In genomic region chr18:9831046-9831722, GRCh38 we compare ENCODE assay signal across 15 cellular contexts. TPM values are rescaled to one million over a fixed set of nuclear protein-coding genes. Genes with fewer than 3 reads are reported as not detected.
A peak's percentile ranks its signal among the peaks of the same experiment; 100 is the strongest.
DNase-seq lines count a peak whose midpoint lies in the region; ATAC-seq and TF ChIP-seq lines count a peak whose summit lies in the region.
"Had no signal": no experiment of that assay in that cellular context is flagged by ENCODE, and none has a peak within 500 bp of the region (broad histone marks: within the 10 kb centered on the region; RNA-seq: fewer than 3 reads in every experiment).

No MANE protein-coding gene starts in this region.

- H2AFZ ChIP-seq in PC-3 (ENCODE audit: low read length) (no peak overlapping the region), neural progenitor cell (replicated peaks) (no peak overlapping the region)

- H3K27me3 ChIP-seq in BE2C (no peaks in the 10 kb centered on the region), PC-3 (ENCODE audit: low read length) (no peaks in the 10 kb centered on the region), esophagus muscularis mucosa (no peaks in the 10 kb centered on the region), neural progenitor cell (no peaks in the 10 kb centered on the region)

- no peaks in the 10 kb centered on the region for H3K27me3 Mint-ChIP-seq in neural progenitor cell (ENCODE audit: insufficient read depth, low read depth)

- DNase-seq in BE2C, result no peak
- DNase-seq in PC-3, result no peak
- DNase-seq in esophagus muscularis mucosa (ENCODE audit: extremely low spot score), result peak; percentile 90
- no peak for DNase-seq in neural progenitor cell (ENCODE audit: low spot score)
- no peak for DNase-seq in EL
- no peak for DNase-seq in GOT3 (lab: John Stamatoyannopoulos, UW)
- no peak for DNase-seq in T1000 (lab: John Stamatoyannopoulos, UW)
- DNase-seq in OCI-M2 (lab: John Stamatoyannopoulos, UW; ENCODE audit: unreplicated experiment), result no peak
- DNase-seq: activated CD8-positive, alpha-beta memory T cell treated with anti-CD3 and anti-CD28 coated beads for 24 hours; hippocampal formation; NK-92 treated with Interleukin-12 subunit alpha and Interleukin-12 subunit beta, amount 100 ng/mL, for 24 hours; occipital lobe; stimulated activated CD4-positive, alpha-beta T cell treated with anti-CD3 and anti-CD28 coated beads, Interleukin-15, amount 100 ng/mL, for 24 hours had no signal

- BruUV-seq in PC-3 (replicated peaks; lab: Mats Ljungman, UMichigan), result no TSS peak

- TF ChIP-seq EP300 in esophagus muscularis mucosa (IDR thresholded peaks at IDR 0.05), result no peak

- POLR2A ChIA-PET in PC-3 (lab: Charles Lee; ENCODE audit: unreplicated experiment), result no interaction called here

- H3K9ac ChIP-seq in PC-3 (ENCODE audit: low read length) (no peak overlapping the region), neural progenitor cell (no peak overlapping the region)

- H3K4me3 ChIP-seq in BE2C (ENCODE audit: low read depth, low read length) (no peak overlapping the region), PC-3 (ENCODE audit: low read length) (no peak overlapping the region), esophagus muscularis mucosa (no peak overlapping the region), neural progenitor cell (no peak overlapping the region)

- H3K79me2 ChIP-seq in PC-3 (ENCODE audit: low read length), result no peaks in the 10 kb centered on the region
- H3K79me2 ChIP-seq in neural progenitor cell (ENCODE audit: low read depth), result no peaks in the 10 kb centered on the region

- peaks cover 2% of the 10 kb centered on the region for H3K36me3 Mint-ChIP-seq in neural progenitor cell

- 0 out of 2 replicates have a peak, but pooled peaks have one; percentile 7 for TF ChIP-seq CTCF in BE2C (IDR thresholded peaks at IDR 0.05; ENCODE audit: low read depth, low read length)
- 0 out of 2 replicates have a peak, but pooled peaks have one; percentile 31 for TF ChIP-seq CTCF in PC-3 (conservative IDR thresholded peaks at IDR 0.05; ENCODE audit: low read depth, low read length)
- peak in 1 of 3 experiments; percentile 29 for TF ChIP-seq CTCF in esophagus muscularis mucosa (IDR thresholded peaks at IDR 0.05)
- peak; percentile 7 for TF ChIP-seq CTCF in neural progenitor cell (IDR thresholded peaks at IDR 0.05)

- H3K4me2 ChIP-seq in PC-3 (ENCODE audit: low read length) (no peak overlapping the region), neural progenitor cell (no peak overlapping the region)

- no peak overlapping the region for H3K27ac ChIP-seq in PC-3 (ENCODE audit: low read length)
- peak overlapping the region; percentile 46 to 72 (median 56) for H3K27ac ChIP-seq in esophagus muscularis mucosa (replicated peaks in 1 of 4)
- no peak overlapping the region for H3K27ac ChIP-seq in neural progenitor cell

- H3K4me1 ChIP-seq in BE2C (no peaks in the 10 kb centered on the region), PC-3 (ENCODE audit: insufficient read depth, low read length) (peaks cover 31% of the 10 kb centered on the region), esophagus muscularis mucosa (peaks cover 17 to 65% (median 53%) of the 10 kb centered on the region in 4 donors), neural progenitor cell (peaks cover 11% of the 10 kb centered on the region)

- 0 out of 2 replicates have a peak, but pooled peaks cover 2% of the 10 kb centered on the region for H3K9me2 ChIP-seq in PC-3 (replicated peaks; ENCODE audit: low read length)

- H4K20me1 ChIP-seq in PC-3 (ENCODE audit: low read length), result no peaks in the 10 kb centered on the region
- H4K20me1 ChIP-seq in neural progenitor cell (ENCODE audit: low read depth), result no peaks in the 10 kb centered on the region

- WGBS in esophagus muscularis mucosa, result 73% methylated on average over 8 of the region's 13 CpGs

- intact Hi-C loops in PC-3 (cut with micrococcal nuclease), result no loop called here
- intact Hi-C loops in esophagus muscularis mucosa (cut with DNase I), result loop anchor here (10.0 kb wide), 1 partner anchor 116 kb away; no protein-coding TSS in a partner anchor

- H3K9me3 ChIP-seq in BE2C (no peaks in the 10 kb centered on the region), PC-3 (ENCODE audit: low read length) (no peaks in the 10 kb centered on the region), esophagus muscularis mucosa (no peaks in the 10 kb centered on the region), neural progenitor cell (ENCODE audit: low read depth) (no peaks in the 10 kb centered on the region)

- H3F3A ChIP-seq in PC-3 (ENCODE audit: low read length, unreplicated experiment), result peaks cover 3% of the 10 kb centered on the region
- peaks cover 14% of the 10 kb centered on the region for H3F3A ChIP-seq in neural progenitor cell (ENCODE audit: low read depth)

- H3K9me3 Mint-ChIP-seq in neural progenitor cell, result peaks cover 1% of the 10 kb centered on the region

- H3K4me1 Mint-ChIP-seq in neural progenitor cell, result peaks cover 17% of the 10 kb centered on the region

- no peak overlapping the region for H3K4me3 Mint-ChIP-seq in neural progenitor cell

- CTCF ChIA-PET in PC-3 (lab: Charles Lee), result no interaction called here

- TF ChIP-seq POLR2A in esophagus muscularis mucosa (IDR thresholded peaks at IDR 0.05; ENCODE audit: low read depth), result no peak

- no peaks in the 10 kb centered on the region for H3K36me3 ChIP-seq in BE2C
- H3K36me3 ChIP-seq in PC-3 (ENCODE audit: low read depth, low read length), result no peaks in the 10 kb centered on the region
- peaks cover 0 to 11% (median 0%) of the 10 kb centered on the region in 4 donors for H3K36me3 ChIP-seq in esophagus muscularis mucosa
- H3K36me3 ChIP-seq in neural progenitor cell, result no peaks in the 10 kb centered on the region

- ATAC-seq in PC-3, result no peak

- H3K27ac Mint-ChIP-seq in neural progenitor cell, result no peak overlapping the region

RNA-seq across cellular contexts. Expression of gene TXNDC2, which starts 54.6 kb away (rescaled TPM):
- polyA plus RNA-seq in BE2C (2012; ENCODE audit: insufficient read depth, insufficient read length, low read depth), result not detected
- total RNA-seq in PC-3 (2014; rRNA removed), result 0.87 TPM in 1 of 2 replicates, not detected in the other
- 1 to 10 TPM in 1 of 4 donors, under 1 TPM in 3; 0.26 to 1.0 (median 0.58) TPM for total RNA-seq in esophagus muscularis mucosa
- total RNA-seq in neural progenitor cell (ENCODE audit: low replicate concordance), result not detected in 2 replicates
- total RNA-seq: endothelial cell of umbilical vein, MCF 10A, occipital lobe had no signal

Comparison
In these comparisons a context has a peak if more than half of its experiments do, and no peak if none do; other contexts are left out.
1. H3K27ac ChIP-seq: peak in esophagus muscularis mucosa (4 of 4); none in PC-3 (single experiment) and neural progenitor cell (single experiment).